In genomic region chr6:48272518-48272917, GRCh38 we compare ENCODE assay signal across 39 cellular contexts.
"Had no signal": no experiment of that assay in that cellular context is flagged by ENCODE, and none has a peak within 500 bp of the region (broad histone marks: within the 10 kb centered on the region; RNA-seq: fewer than 3 reads in every experiment).

No MANE protein-coding gene starts in this region.

- H3K9me3 ChIP-seq: adrenal gland had no signal

- H3K36me3 ChIP-seq: adrenal gland, cardiac muscle cell had no signal

- H3K4me1 Mint-ChIP-seq: activated B cell treated with CpG ODN at 0.5 μM for 24 hours; activated CD4-positive, alpha-beta T cell treated with anti-CD3 and anti-CD28 coated beads, Interleukin-2, amount 10 ng/mL, durations not matched to agents 24 days and 14 days; activated naive CD8-positive, alpha-beta T cell treated with anti-CD3 and anti-CD28 coated beads for 36 hours; activated T-helper 17 cell treated with anti-CD3 and anti-CD28 coated beads, Interleukin-2, amount 50 U/mL, for 72 hours; brain; central memory CD8-positive, alpha-beta T cell had no signal

- FAIRE-seq: astrocyte, bronchial epithelial cell, TTC549 had no signal

- H3K4me3 Mint-ChIP-seq: activated B cell treated with CpG ODN at 0.5 μM for 24 hours; activated CD4-positive, alpha-beta memory T cell treated with anti-CD3 and anti-CD28 coated beads for 36 hours; activated CD4-positive, alpha-beta T cell treated with anti-CD3 and anti-CD28 coated beads, Interleukin-2, amount 10 ng/mL, durations not matched to agents 24 days and 14 days; activated CD8-positive, alpha-beta T cell treated with anti-CD3 and anti-CD28 coated beads for 36 hours; activated naive CD4-positive, alpha-beta T cell treated with anti-CD3 and anti-CD28 coated beads for 36 hours; activated naive CD8-positive, alpha-beta T cell treated with anti-CD3 and anti-CD28 coated beads for 36 hours; activated T-cell treated with anti-CD3 and anti-CD28 coated beads, Interleukin-2, amount 50 U/mL, for 4 hours; activated T-cell treated with anti-CD3 and anti-CD28 coated beads, Interleukin-2, amount 50 U/mL, for 72 hours; activated T-helper 1 cell treated with anti-CD3 and anti-CD28 coated beads, Interleukin-12 subunit alpha, Interleukin-12 subunit beta, Interleukin-2, Interleukin-4 antibody, amounts not matched to agents 30 ng/mL and 10 ng/mL and 1 ng/mL, durations not matched to agents 14 hours and 24 hours and 36 hours; activated T-helper 17 cell treated with anti-CD3 and anti-CD28 coated beads, Interleukin-2, amount 50 U/mL, for 72 hours; brain; central memory CD8-positive, alpha-beta T cell; T-helper 1 cell treated with Interleukin-12 subunit alpha and Interleukin-12 subunit beta and Interleukin-4 antibody, amounts not matched to agents 30 μg/mL and 1 μg/mL, for 36 hours; T-helper 2 cell treated with Interferon-gamma antibody and Interleukin-4, amounts not matched to agents 5 μg/mL and 100 μg/mL, for 36 hours had no signal

- H3K27ac Mint-ChIP-seq: activated B cell treated with CpG ODN at 0.5 μM for 24 hours; activated CD4-positive, alpha-beta memory T cell treated with anti-CD3 and anti-CD28 coated beads for 36 hours; activated CD4-positive, alpha-beta T cell treated with anti-CD3 and anti-CD28 coated beads, Interleukin-2, amount 10 ng/mL, durations not matched to agents 24 days and 14 days; activated CD8-positive, alpha-beta T cell treated with anti-CD3 and anti-CD28 coated beads for 36 hours; activated naive CD4-positive, alpha-beta T cell treated with anti-CD3 and anti-CD28 coated beads for 36 hours; activated naive CD4-positive, alpha-beta T cell treated with anti-CD3 and anti-CD28 coated beads, Interleukin-2, amount 50 U/mL, for 72 hours; activated naive CD8-positive, alpha-beta T cell treated with anti-CD3 and anti-CD28 coated beads for 36 hours; activated T-cell treated with anti-CD3 and anti-CD28 coated beads, Interleukin-2, amount 50 U/mL, for 72 hours; activated T-helper 1 cell treated with anti-CD3 and anti-CD28 coated beads, Interleukin-12 subunit alpha, Interleukin-12 subunit beta, Interleukin-2, Interleukin-4 antibody, amounts not matched to agents 30 ng/mL and 10 ng/mL and 1 ng/mL, durations not matched to agents 14 hours and 24 hours and 36 hours; activated T-helper 17 cell treated with anti-CD3 and anti-CD28 coated beads, Interleukin-2, amount 50 U/mL, for 72 hours; brain; T-helper 1 cell treated with Interleukin-12 subunit alpha and Interleukin-12 subunit beta and Interleukin-4 antibody, amounts not matched to agents 30 μg/mL and 1 μg/mL, for 36 hours; T-helper 2 cell treated with Interferon-gamma antibody and Interleukin-4, amounts not matched to agents 5 μg/mL and 100 μg/mL, for 36 hours had no signal

- H3K27ac ChIP-seq: adrenal gland, cardiac muscle cell, VCaP had no signal

- ATAC-seq: activated CD8-positive, alpha-beta T cell treated with anti-CD3 and anti-CD28 coated beads for 36 hours; activated naive CD4-positive, alpha-beta T cell treated with anti-CD3 and anti-CD28 coated beads, Interleukin-2, amount 50 U/mL, for 72 hours; activated T-cell treated with anti-CD3 and anti-CD28 coated beads, Interleukin-2, amount 50 U/mL, for 4 hours; activated T-cell treated with anti-CD3 and anti-CD28 coated beads, Interleukin-2, amount 50 U/mL, for 72 hours; activated T-helper 17 cell treated with anti-CD3 and anti-CD28 coated beads, Interleukin-2, amount 50 U/mL, for 72 hours had no signal

- H3K27me3 ChIP-seq: adrenal gland, cardiac muscle cell had no signal

- H3K9me3 Mint-ChIP-seq: activated CD8-positive, alpha-beta T cell treated with anti-CD3 and anti-CD28 coated beads for 36 hours had no signal

- H3K36me3 Mint-ChIP-seq: activated CD4-positive, alpha-beta memory T cell treated with anti-CD3 and anti-CD28 coated beads for 36 hours; activated naive CD8-positive, alpha-beta T cell treated with anti-CD3 and anti-CD28 coated beads for 36 hours; brain had no signal

- H3K27me3 Mint-ChIP-seq: activated B cell treated with CpG ODN at 0.5 μM for 24 hours; activated CD4-positive, alpha-beta memory T cell treated with anti-CD3 and anti-CD28 coated beads for 36 hours; activated CD4-positive, alpha-beta T cell treated with anti-CD3 and anti-CD28 coated beads, Interleukin-2, amount 10 ng/mL, durations not matched to agents 24 days and 14 days; activated CD8-positive, alpha-beta T cell treated with anti-CD3 and anti-CD28 coated beads for 36 hours; activated naive CD8-positive, alpha-beta T cell treated with anti-CD3 and anti-CD28 coated beads for 36 hours; activated T-helper 17 cell treated with anti-CD3 and anti-CD28 coated beads, Interleukin-2, amount 50 U/mL, for 72 hours; brain; central memory CD8-positive, alpha-beta T cell had no signal

- H3K4me1 ChIP-seq: adrenal gland had no signal

- DNase-seq: activated B cell treated with CpG ODN at 0.5 μM for 24 hours; activated CD4-positive, alpha-beta memory T cell treated with anti-CD3 and anti-CD28 coated beads for 36 hours; activated CD4-positive, alpha-beta T cell treated with anti-CD3 and anti-CD28 coated beads for 4 hours; activated CD4-positive, alpha-beta T cell treated with anti-CD3 and anti-CD28 coated beads, Interleukin-2, amount 10 ng/mL, durations not matched to agents 24 days and 14 days; activated CD4-positive, alpha-beta T cell treated with anti-CD3 and anti-CD28 coated beads, Interleukin-2, amount 50 U/mL, for 1 hour; activated CD4-positive, alpha-beta T cell treated with anti-CD3 and anti-CD28 coated beads, Interleukin-2, amount 50 U/mL, for 4 hours; activated CD4-positive, CD25-positive, alpha-beta regulatory T cell treated with anti-CD3 and anti-CD28 coated beads, Interleukin-2, amount 50 U/mL, for 72 hours; activated CD8-positive, alpha-beta memory T cell treated with anti-CD3 and anti-CD28 coated beads, Interleukin-2, amount 50 U/mL, for 4 hours; activated CD8-positive, alpha-beta T cell treated with anti-CD3 and anti-CD28 coated beads for 36 hours; activated effector memory CD4-positive, alpha-beta T cell treated with anti-CD3 and anti-CD28 coated beads, Interleukin-2, amount 50 U/mL, for 16 hours; activated gamma-delta T cell treated with Interleukin-2 at 50 U/mL for 16 hours; activated naive CD4-positive, alpha-beta T cell; activated naive CD4-positive, alpha-beta T cell treated with anti-CD3 and anti-CD28 coated beads for 36 hours; activated naive CD4-positive, alpha-beta T cell treated with anti-CD3 and anti-CD28 coated beads, Interleukin-2, amount 50 U/mL, for 16 hours; activated naive CD8-positive, alpha-beta T cell treated with anti-CD3 and anti-CD28 coated beads for 36 hours; activated T-cell treated with anti-CD3 and anti-CD28 coated beads for 4 hours; activated T-cell treated with anti-CD3 and anti-CD28 coated beads, Interleukin-2, amount 50 U/mL, for 1 hour; activated T-cell treated with anti-CD3 and anti-CD28 coated beads, Interleukin-2, amount 50 U/mL, for 4 hours; activated T-cell treated with anti-CD3 and anti-CD28 coated beads, Interleukin-2, amount 50 U/mL, for 72 hours; adrenal gland; amniotic stem cell; aorta; caudate nucleus; cerebellar nuclear complex; T-helper 1 cell; T-helper 2 cell; T-helper 9 cell had no signal

- H3K4me3 ChIP-seq: adrenal gland, cardiac muscle cell had no signal
